Comparison of ENCODE assay signal across 15 cellular contexts in genomic region chr12:125406131-125406530, GRCh38.
DNase-seq lines count a peak whose midpoint lies in the region; ATAC-seq, FAIRE-seq and TF ChIP-seq lines count a peak whose summit lies in the region.
"Had no signal": no experiment of that assay in that cellular context is flagged by ENCODE, and none has a peak within 500 bp of the region (broad histone marks: within the 10 kb centered on the region; RNA-seq: fewer than 3 reads in every experiment).

No MANE protein-coding gene starts in this region.

- H3K9ac ChIP-seq in SU-DHL-6 (ENCODE audit: low read length): peak overlapping the region; percentile 30

- no peak for TF ChIP-seq CTCF in SU-DHL-6 (IDR thresholded peaks at IDR 0.05; ENCODE audit: insufficient read depth, low read length, poor library complexity, severe bottlenecking)

- H3K4me3 ChIP-seq in SU-DHL-6 (ENCODE audit: insufficient read depth, low read length, poor library complexity, severe bottlenecking): no peak overlapping the region

- H3K9me3 ChIP-seq in SU-DHL-6 (ENCODE audit: insufficient read depth, low read length): no peaks in the 10 kb centered on the region

- H4K20me1 ChIP-seq in SU-DHL-6 (ENCODE audit: low read depth, low read length): no peaks in the 10 kb centered on the region

- peak overlapping the region; percentile 28 for H3K4me2 ChIP-seq in SU-DHL-6 (ENCODE audit: low read depth, low read length, poor library complexity, severe bottlenecking)

- ATAC-seq in GM18868 (IDR thresholded peaks at IDR 0.05; ENCODE audit: unreplicated experiment) (peak; percentile 96), GM21528 (IDR thresholded peaks at IDR 0.05; ENCODE audit: low FRiP score, unreplicated experiment) (peak; percentile 79), HG03066 (IDR thresholded peaks at IDR 0.05; ENCODE audit: low read depth, unreplicated experiment) (peak; percentile 72), Right ventricle myocardium inferior (no peak)

- H3K9me2 ChIP-seq in SU-DHL-6 (replicated peaks; ENCODE audit: insufficient read depth, low read length): no peaks in the 10 kb centered on the region

- no peaks in the 10 kb centered on the region for H3K27me3 ChIP-seq in SU-DHL-6 (ENCODE audit: low read length)

- H3F3A ChIP-seq in SU-DHL-6 (ENCODE audit: insufficient read depth): 0 out of 2 replicates have a peak, but pooled peaks cover 3% of the 10 kb centered on the region

- intact Hi-C loops in Right ventricle myocardium inferior (cut with DNase I): loop anchor here (5.0 kb wide), 1 partner anchor 314 kb away; no protein-coding TSS in a partner anchor

- peak overlapping the region; percentile 80 for H3K27ac ChIP-seq in SU-DHL-6 (ENCODE audit: low read depth, low read length)

- no peak for DNase-seq in NCI-H226
- no peak for DNase-seq in NCI-H345 (lab: John Stamatoyannopoulos, UW)
- no peak for DNase-seq in Right ventricle myocardium inferior (ENCODE audit: missing footprints)
- DNase-seq in frontal cortex (ENCODE audit: low spot score in 2 of 2): no peak
- DNase-seq: activated CD4-positive, alpha-beta T cell treated with anti-CD3 and anti-CD28 coated beads, Interleukin-2, amount 50 U/mL, for 1 hour; activated naive CD4-positive, alpha-beta T cell; GDM1; H7; NCI-H1436; NK-92 treated with Interleukin-12 subunit alpha and Interleukin-12 subunit beta, amount 100 ng/mL, for 24 hours; stimulated activated CD4-positive, alpha-beta T cell treated with anti-CD3 and anti-CD28 coated beads, Interleukin-1b, Interleukin-23, amount 100 ng/mL, for 48 hours had no signal

- H2AFZ ChIP-seq in SU-DHL-6 (ENCODE audit: low read depth, low read length, severe bottlenecking): no peak overlapping the region

- H3K36me3 ChIP-seq in SU-DHL-6 (ENCODE audit: low read length): no peaks in the 10 kb centered on the region

- H3K79me2 ChIP-seq in SU-DHL-6 (ENCODE audit: insufficient read depth, low read length): no peaks in the 10 kb centered on the region

- no peak for FAIRE-seq in frontal cortex (lab: Jason Lieb, UNC)
